ENCODE assay signal across 31 cellular contexts in the genomic region with DNA sequence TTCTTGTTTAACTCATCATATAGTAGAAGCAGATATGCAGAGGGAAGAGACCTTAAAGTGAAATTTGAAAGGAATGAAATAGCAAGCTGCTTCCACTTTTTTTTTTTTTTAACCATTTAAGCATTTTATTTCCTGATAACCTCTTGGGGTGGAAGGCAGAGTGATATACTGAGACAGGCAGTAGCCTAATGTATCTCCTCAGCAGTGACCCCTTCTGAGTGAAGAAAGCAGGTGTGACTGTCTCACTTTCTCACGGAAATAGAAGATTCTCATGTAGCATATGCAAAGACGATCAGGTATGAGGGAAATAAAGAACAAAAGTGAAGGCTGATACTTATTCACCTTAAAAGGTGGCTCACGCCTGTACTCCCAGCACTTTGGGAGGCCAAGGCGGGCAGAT.
"Had no signal": no experiment of that assay in that cellular context is flagged by ENCODE, and none has a peak within 500 bp of the region (broad histone marks: within the 10 kb centered on the region; RNA-seq: fewer than 3 reads in every experiment).

No MANE protein-coding gene starts in this region.

- H3K27me3 Mint-ChIP-seq: progenitor cell of endocrine pancreas; stimulated activated memory B cell treated with anti-CD40 and anti-IgM and Interleukin-4, amounts not matched to agents 10 μg/mL and 1 μg/mL and 100 μg/mL, for 72 hours had no signal

- H3K27ac Mint-ChIP-seq: immature natural killer cell; mesothelial cell of epicardium; naive B cell; natural killer cell; nephron progenitor cell; neural progenitor cell; progenitor cell of endocrine pancreas; stimulated activated memory B cell treated with anti-CD40 and anti-IgM and Interleukin-4, amounts not matched to agents 10 μg/mL and 1 μg/mL and 100 μg/mL, for 72 hours had no signal

- H3K9me3 Mint-ChIP-seq: mesothelial cell of epicardium; nephron progenitor cell; neural progenitor cell; stimulated activated memory B cell treated with anti-CD40 and anti-IgM and Interleukin-4, amounts not matched to agents 10 μg/mL and 1 μg/mL and 100 μg/mL, for 72 hours had no signal

- H3K4me2 ChIP-seq: neural progenitor cell, smooth muscle cell had no signal

- H3K9me3 ChIP-seq: left lung, lower lobe of right lung, neutrophil, ovary, right atrium auricular region, right lobe of liver, suprapubic skin, thoracic aorta, tibial artery, upper lobe of right lung had no signal

- H3K27me3 ChIP-seq: left lung, neural progenitor cell, neutrophil, ovary, right atrium auricular region, right lobe of liver, suprapubic skin, tibial artery, upper lobe of right lung had no signal

- H3K36me3 ChIP-seq: left lung, lower lobe of right lung, neural progenitor cell, neutrophil, ovary, right atrium auricular region, right lobe of liver, suprapubic skin, thoracic aorta, tibial artery, upper lobe of right lung had no signal

- H3K4me3 Mint-ChIP-seq: immature natural killer cell; mesothelial cell of epicardium; natural killer cell; nephron progenitor cell; neural progenitor cell; stimulated activated memory B cell treated with anti-CD40 and anti-IgM and Interleukin-4, amounts not matched to agents 10 μg/mL and 1 μg/mL and 100 μg/mL, for 72 hours had no signal

- DNase-seq: hippocampal formation; immature natural killer cell; kidney; left colon; left lung; lower lobe of right lung; mammary epithelial cell; mesenchymal stem cell; naive B cell; natural killer cell; nephron progenitor cell; occipital lobe; ovary; right lobe of liver; stimulated activated CD4-positive, alpha-beta T cell treated with anti-CD3 and anti-CD28 coated beads, Interleukin-1b, Interleukin-23, amount 100 ng/mL, for 48 hours; stimulated activated CD4-positive, alpha-beta T cell treated with anti-CD3 and anti-CD28 coated beads, Interleukin-2, amount 100 ng/mL, for 48 hours; stimulated activated CD4-positive, alpha-beta T cell treated with anti-CD3 and anti-CD28 coated beads, Interleukin-4, amount 100 ng/mL, for 4 hours; stimulated activated CD8-positive, alpha-beta memory T cell treated with anti-CD3 and anti-CD28 coated beads, Interleukin-4, amount 100 ng/mL, for 48 hours; stimulated activated naive CD4-positive, alpha-beta T cell treated with Interleukin-2 at 50 U/mL for 16 hours; tibial artery; trophoblast cell; upper lobe of right lung had no signal

- H3K4me3 ChIP-seq: left lung, lower lobe of right lung, neural progenitor cell, ovary, right atrium auricular region, right lobe of liver, smooth muscle cell, suprapubic skin, thoracic aorta, tibial artery, upper lobe of right lung had no signal

- H3K4me1 ChIP-seq: left lung, lower lobe of right lung, neural progenitor cell, right atrium auricular region, right lobe of liver, suprapubic skin, tibial artery, upper lobe of right lung had no signal

- ATAC-seq: left colon; left lung; lower lobe of right lung; natural killer cell; right lobe of liver; stimulated activated memory B cell treated with anti-CD40 and anti-IgM and Interleukin-4, amounts not matched to agents 10 μg/mL and 1 μg/mL and 100 μg/mL, for 72 hours; upper lobe of right lung had no signal

- H2AFZ ChIP-seq: neural progenitor cell had no signal

- H3K27ac ChIP-seq: left lung, lower lobe of right lung, neural progenitor cell, neutrophil, ovary, right atrium auricular region, right lobe of liver, suprapubic skin, thoracic aorta, tibial artery, upper lobe of right lung had no signal

- H3K4me1 Mint-ChIP-seq: immature natural killer cell; mesothelial cell of epicardium; naive B cell; natural killer cell; nephron progenitor cell; neural progenitor cell; stimulated activated memory B cell treated with anti-CD40 and anti-IgM and Interleukin-4, amounts not matched to agents 10 μg/mL and 1 μg/mL and 100 μg/mL, for 72 hours had no signal

- H3K36me3 Mint-ChIP-seq: immature natural killer cell; mesothelial cell of epicardium; naive B cell; natural killer cell; neural progenitor cell; stimulated activated memory B cell treated with anti-CD40 and anti-IgM and Interleukin-4, amounts not matched to agents 10 μg/mL and 1 μg/mL and 100 μg/mL, for 72 hours had no signal
